25 cellular contexts compared by ENCODE assay signal in genomic region chr10:35606423-35606822, GRCh38. TPM values are rescaled to one million over a fixed set of nuclear protein-coding genes. Genes with fewer than 3 reads are reported as not detected.
A peak's percentile ranks its signal among the peaks of the same experiment; 100 is the strongest.
DNase-seq lines count a peak whose midpoint lies in the region; FAIRE-seq and TF ChIP-seq lines count a peak whose summit lies in the region.
"Had no signal": no experiment of that assay in that cellular context is flagged by ENCODE, and none has a peak within 500 bp of the region (broad histone marks: within the 10 kb centered on the region; RNA-seq: fewer than 3 reads in every experiment).

No MANE protein-coding gene starts in this region.

- no peak overlapping the region for H3K27ac Mint-ChIP-seq in nephron
- H3K27ac Mint-ChIP-seq in activated T-helper 2 cell treated with anti-CD3 and anti-CD28 coated beads, Interferon-gamma antibody, Interleukin-2, Interleukin-4, amounts not matched to agents 10 μg/mL and 5 μg/mL and 100 μg/mL, durations not matched to agents 14 hours and 24 hours and 36 hours: no peak overlapping the region
- H3K27ac Mint-ChIP-seq: stimulated activated naive CD8-positive, alpha-beta T cell treated with anti-CD3 and anti-CD28 coated beads, Interleukin-15, Interleukin-2, amounts not matched to agents 100 ng/mL and 50 ng/mL, for 24 hours had no signal

- H3K4me3 Mint-ChIP-seq in nephron: peak overlapping the region in 2 of 3 experiments; percentile 47 to 90
- H3K4me3 Mint-ChIP-seq in activated T-helper 2 cell treated with anti-CD3 and anti-CD28 coated beads, Interferon-gamma antibody, Interleukin-2, Interleukin-4, amounts not matched to agents 10 μg/mL and 5 μg/mL and 100 μg/mL, durations not matched to agents 14 hours and 24 hours and 36 hours (ENCODE audit: low read depth): no peak overlapping the region

- H3K9me3 Mint-ChIP-seq in nephron: peaks cover 5% of the 10 kb centered on the region
- peaks cover 6% of the 10 kb centered on the region for H3K9me3 Mint-ChIP-seq in activated T-helper 2 cell treated with anti-CD3 and anti-CD28 coated beads, Interferon-gamma antibody, Interleukin-2, Interleukin-4, amounts not matched to agents 10 μg/mL and 5 μg/mL and 100 μg/mL, durations not matched to agents 14 hours and 24 hours and 36 hours

- no peaks in the 10 kb centered on the region for H3K36me3 Mint-ChIP-seq in nephron (ENCODE audit: low read depth)
- H3K36me3 Mint-ChIP-seq in activated T-helper 2 cell treated with anti-CD3 and anti-CD28 coated beads, Interferon-gamma antibody, Interleukin-2, Interleukin-4, amounts not matched to agents 10 μg/mL and 5 μg/mL and 100 μg/mL, durations not matched to agents 14 hours and 24 hours and 36 hours (ENCODE audit: low read depth): no peaks in the 10 kb centered on the region

- no peak for TF ChIP-seq CTCF in nephron (IDR thresholded peaks at IDR 0.05; ENCODE audit: unreplicated experiment in 3 of 3)

- H3K4me1 Mint-ChIP-seq in nephron: peaks cover 17% of the 10 kb centered on the region
- peaks cover 5% of the 10 kb centered on the region for H3K4me1 Mint-ChIP-seq in activated T-helper 2 cell treated with anti-CD3 and anti-CD28 coated beads, Interferon-gamma antibody, Interleukin-2, Interleukin-4, amounts not matched to agents 10 μg/mL and 5 μg/mL and 100 μg/mL, durations not matched to agents 14 hours and 24 hours and 36 hours (ENCODE audit: low read depth)

- intact Hi-C loops in activated T-helper 2 cell treated with anti-CD3 and anti-CD28 coated beads, Interferon-gamma antibody, Interleukin-2, Interleukin-4, amounts not matched to agents 10 μg/mL and 5 μg/mL and 100 μg/mL, durations not matched to agents 14 hours and 24 hours and 36 hours (cut with micrococcal nuclease): no loop called here

- DNase-seq in AG08396 (ENCODE audit: low spot score): peak; percentile 31
- DNase-seq in LHCN-M2 (ENCODE audit: low read depth): peak; percentile 64
- no peak for DNase-seq in effector CD8-positive, alpha-beta T cell (lab: John Stamatoyannopoulos, UW)
- no peak for DNase-seq in activated T-helper 2 cell treated with anti-CD3 and anti-CD28 coated beads, Interferon-gamma antibody, Interleukin-2, Interleukin-4, amounts not matched to agents 10 μg/mL and 5 μg/mL and 100 μg/mL, durations not matched to agents 14 hours and 24 hours and 36 hours (ENCODE audit: low spot score)
- no peak for DNase-seq in NCI-H526 treated with DMSO at 0.1 percent for 48 hours (lab: John Stamatoyannopoulos, UW)
- DNase-seq in NCI-H2171 (lab: John Stamatoyannopoulos, UW): no peak
- DNase-seq: activated CD8-positive, alpha-beta memory T cell treated with anti-CD3 and anti-CD28 coated beads, Interleukin-2, amount 50 U/mL, for 48 hours; activated effector memory CD4-positive, alpha-beta T cell treated with Interleukin-2 at 50 U/mL for 16 hours; dermis blood vessel endothelial cell; KBM-7; kidney; MV-4-11; NCI-H187 treated with DMSO at 0.1 percent for 48 hours; NCI-H226; NCI-H774; stimulated activated CD4-positive, alpha-beta T cell treated with anti-CD3 and anti-CD28 coated beads, Interleukin-4, amount 100 ng/mL, for 4 hours; WERI-Rb-1 had no signal

- peak; percentile 77 for FAIRE-seq in endometrium (lab: Jason Lieb, UNC)
- FAIRE-seq: G401.6, kidney had no signal

- H3K27me3 Mint-ChIP-seq in nephron (ENCODE audit: low read depth): peaks cover 7% of the 10 kb centered on the region
- peaks cover 31% of the 10 kb centered on the region for H3K27me3 Mint-ChIP-seq in activated T-helper 2 cell treated with anti-CD3 and anti-CD28 coated beads, Interferon-gamma antibody, Interleukin-2, Interleukin-4, amounts not matched to agents 10 μg/mL and 5 μg/mL and 100 μg/mL, durations not matched to agents 14 hours and 24 hours and 36 hours (ENCODE audit: low read depth)

RNA-seq across cellular contexts. Expression of gene GJD4, which starts 1.3 kb away (rescaled TPM):
- 0.06 TPM in 1 of 2 replicates, not detected in the other for total RNA-seq in LHCN-M2 (2014; rRNA removed)
- not detected for polyA plus RNA-seq in LHCN-M2 (2012)
- not detected in 2 replicates for total RNA-seq in activated T-helper 2 cell treated with anti-CD3 and anti-CD28 coated beads, Interferon-gamma antibody, Interleukin-2, Interleukin-4, amounts not matched to agents 10 μg/mL and 5 μg/mL and 100 μg/mL, durations not matched to agents 14 hours and 24 hours and 36 hours
- total RNA-seq: A673, dermis blood vessel endothelial cell, HT-29, kidney, lung had no signal
- polyA plus RNA-seq: cardiac muscle cell had no signal

RNA-seq across cellular contexts. Expression of gene FZD8, which starts 35.7 kb away (rescaled TPM):
- 4.1 and 4.2 TPM in 2 replicates for total RNA-seq in LHCN-M2 (2014; rRNA removed)
- polyA plus RNA-seq in LHCN-M2 (2012): 1.4 TPM
- 1.0 and 1.1 TPM in 2 replicates for total RNA-seq in activated T-helper 2 cell treated with anti-CD3 and anti-CD28 coated beads, Interferon-gamma antibody, Interleukin-2, Interleukin-4, amounts not matched to agents 10 μg/mL and 5 μg/mL and 100 μg/mL, durations not matched to agents 14 hours and 24 hours and 36 hours

Comparison
In these comparisons a context has a peak if more than half of its experiments do, and no peak if none do; other contexts are left out.
1. DNase-seq: peak in AG08396 (single experiment) and LHCN-M2 (single experiment); none in effector CD8-positive, alpha-beta T cell (single experiment), activated T-helper 2 cell treated with anti-CD3 and anti-CD28 coated beads, Interferon-gamma antibody, Interleukin-2, Interleukin-4, amounts not matched to agents 10 μg/mL and 5 μg/mL and 100 μg/mL, durations not matched to agents 14 hours and 24 hours and 36 hours (single experiment), NCI-H526 treated with DMSO at 0.1 percent for 48 hours (single experiment) and NCI-H2171 (single experiment).